Comparison of ENCODE assay signal across 8 cellular contexts in the genomic region with DNA sequence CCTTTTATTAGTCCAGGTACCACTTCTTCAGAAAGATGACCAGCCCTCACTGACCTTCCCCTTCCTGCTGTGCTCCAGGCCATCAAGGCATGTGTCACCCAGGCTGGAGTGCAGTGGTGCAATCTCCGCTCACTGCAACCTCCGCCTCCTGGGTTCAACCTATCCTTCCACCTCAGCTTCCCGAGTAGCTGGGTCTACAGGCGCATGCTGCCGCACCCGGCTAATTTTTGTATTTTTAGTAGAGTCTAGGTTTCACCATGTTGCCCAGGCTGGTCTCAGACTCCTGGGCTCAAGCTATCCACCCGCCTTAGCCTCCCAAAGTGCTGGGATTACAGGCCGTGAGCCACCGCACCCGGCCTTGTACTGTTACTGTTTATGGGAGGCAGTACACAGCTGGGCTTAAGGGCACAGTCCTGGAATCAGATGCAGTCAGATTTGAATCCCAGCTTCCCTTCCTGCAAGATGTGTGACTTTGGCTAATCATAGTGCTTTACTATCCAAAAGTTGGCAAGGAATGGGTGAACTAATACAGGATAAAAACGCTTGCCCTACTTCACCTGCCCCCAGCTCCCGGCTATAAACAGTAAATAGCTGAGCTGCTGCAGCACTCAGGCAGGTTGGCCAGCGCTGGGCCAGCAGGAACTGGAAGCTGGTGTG. TPM values are rescaled to one million over a fixed set of nuclear protein-coding genes. Genes with fewer than 3 reads are reported as not detected.
A peak's percentile ranks its signal among the peaks of the same experiment; 100 is the strongest.
DNase-seq lines count a peak whose midpoint lies in the region; ATAC-seq and TF ChIP-seq lines count a peak whose summit lies in the region.

No MANE protein-coding gene starts in this region.

- H3K4me1 Mint-ChIP-seq in CD14-positive monocyte (peaks cover 44% of the 10 kb centered on the region), endodermal cell (peaks cover 21% of the 10 kb centered on the region)

- 74 to 75% methylated on average over 10 to 13 of the region's 13 CpGs for WGBS in endodermal cell (ENCODE audit: insufficient coverage in 1 of 2, insufficient read length in 1 of 2), 2 experiments

- H3K36me3 Mint-ChIP-seq in CD14-positive monocyte (peaks cover 55 to 69% of the 10 kb centered on the region in 2 donors), endodermal cell (ENCODE audit: low read depth) (peaks cover 54% of the 10 kb centered on the region)

- DNase-seq in CD14-positive monocyte (ENCODE audit: low spot score), result peak; percentile 66
- DNase-seq in M059J (ENCODE audit: low read depth), result peak; percentile 33
- peak; percentile 61 for DNase-seq in endodermal cell
- DNase-seq in stimulated activated CD4-positive, alpha-beta T cell treated with anti-CD3 and anti-CD28 coated beads, Interleukin-12 subunit alpha, Interleukin-12 subunit beta, amount 100 ng/mL, for 4 hours, result no peak
- DNase-seq in stimulated activated CD4-positive, alpha-beta T cell treated with anti-CD3 and anti-CD28 coated beads, Interleukin-15, amount 100 ng/mL, for 24 hours, result no peak

- H3K4me3 Mint-ChIP-seq in CD14-positive monocyte (peak overlapping the region; percentile 86 to 94), endodermal cell (peak overlapping the region; percentile 57)

- no peaks in the 10 kb centered on the region for H3K27me3 ChIP-seq in endodermal cell (ENCODE audit: control insufficient read depth, insufficient read depth, low read length, poor library complexity, severe bottlenecking)
- H3K27me3 ChIP-seq in neural cell (ENCODE audit: insufficient read depth, low read depth, low read length), result no peaks in the 10 kb centered on the region

- no peaks in the 10 kb centered on the region for H3F3A ChIP-seq in neural cell (ENCODE audit: insufficient read depth, low read length, poor library complexity, severe bottlenecking)

- H3K4me3 ChIP-seq in endodermal cell (ENCODE audit: low read length) (peak overlapping the region; percentile 70), neural cell (ENCODE audit: low read length) (peak overlapping the region; percentile 54)

- H3K27ac Mint-ChIP-seq in CD14-positive monocyte (peak overlapping the region; percentile 95 to 99 (median 98)), endodermal cell (peak overlapping the region; percentile 95)

- no peak overlapping the region for H2AFZ ChIP-seq in neural cell (ENCODE audit: low read depth, low read length)

- H3K9me3 ChIP-seq in endodermal cell (ENCODE audit: control insufficient read depth, low read length), result no peaks in the 10 kb centered on the region
- H3K9me3 ChIP-seq in neural cell (ENCODE audit: low read length), result no peaks in the 10 kb centered on the region

- ATAC-seq in HG02610 (IDR thresholded peaks at IDR 0.05; ENCODE audit: unreplicated experiment) (no peak), HG02885 (IDR thresholded peaks at IDR 0.05; ENCODE audit: poor library complexity, unreplicated experiment) (no peak)

- H3K36me3 ChIP-seq in endodermal cell (ENCODE audit: control insufficient read depth, insufficient read depth, low read length) (peaks cover 74% of the 10 kb centered on the region), neural cell (ENCODE audit: insufficient read depth, low read length) (no peaks in the 10 kb centered on the region)

- H3K9ac ChIP-seq in endodermal cell (ENCODE audit: extremely low read depth, low read length, poor library complexity, severe bottlenecking) (peak overlapping the region; percentile 38), neural cell (ENCODE audit: low read length) (peak overlapping the region; percentile 9)

- no peak overlapping the region for H3K4me2 ChIP-seq in neural cell (ENCODE audit: low read length)

- TF ChIP-seq CTCF in CD14-positive monocyte (IDR thresholded peaks at IDR 0.05), result no peak
- TF ChIP-seq CTCF in endodermal cell (conservative IDR thresholded peaks at IDR 0.05), result no peak
- TF ChIP-seq CTCF in neural cell (IDR thresholded peaks at IDR 0.05; ENCODE audit: poor library complexity, severe bottlenecking), result no peak

- H3K9me2 ChIP-seq in neural cell (ENCODE audit: insufficient read depth, low read length), result no peaks in the 10 kb centered on the region

- peaks cover 18% of the 10 kb centered on the region for H3K4me1 ChIP-seq in endodermal cell (ENCODE audit: control insufficient read depth, insufficient read depth, low read length)

- H3K9me3 Mint-ChIP-seq in CD14-positive monocyte, result peaks cover 0 to 2% (median 0%) of the 10 kb centered on the region in 7 donors
- no peaks in the 10 kb centered on the region for H3K9me3 Mint-ChIP-seq in endodermal cell

- TF ChIP-seq RAD21 in neural cell (conservative IDR thresholded peaks at IDR 0.05), result no peak

- H4K20me1 ChIP-seq in neural cell (ENCODE audit: insufficient read depth), result no peaks in the 10 kb centered on the region

- TF ChIP-seq EP300 in neural cell (conservative IDR thresholded peaks at IDR 0.05; ENCODE audit: poor library complexity, severe bottlenecking), result no peak

- H3K27me3 Mint-ChIP-seq in CD14-positive monocyte (ENCODE audit: low read depth in 3 of 3) (no peaks in the 10 kb centered on the region), endodermal cell (ENCODE audit: insufficient read depth) (no peaks in the 10 kb centered on the region)

- H3K79me2 ChIP-seq in neural cell (replicated peaks; ENCODE audit: insufficient read depth, low read length), result no peaks in the 10 kb centered on the region

- intact Hi-C loops in CD14-positive monocyte (cut with micrococcal nuclease), result loop anchor here in 1 of 2 donors (5.0 to 10.0 kb wide), 2 partner anchors 90 to 142 kb away; partner anchors contain the start of genes ANKHD1 and TMCO6

- peak overlapping the region; percentile 53 for H3K27ac ChIP-seq in endodermal cell (ENCODE audit: low read depth, low read length)
- no peak overlapping the region for H3K27ac ChIP-seq in neural cell (ENCODE audit: low read length)

TF ChIP-seq in neural cell, 6 proteins besides CTCF, POLR2A, EP300 and RAD21:
- TF ChIP-seq REST (IDR thresholded peaks at IDR 0.05; ENCODE audit: borderline replicate concordance) (no peak), MXI1 (conservative IDR thresholded peaks at IDR 0.05; ENCODE audit: poor library complexity, severe bottlenecking) (no peak), SMC3 (conservative IDR thresholded peaks at IDR 0.05; ENCODE audit: poor library complexity) (no peak), EZH2 (IDR thresholded peaks at IDR 0.05; ENCODE audit: borderline replicate concordance, insufficient read depth, low read length, poor library complexity, severe bottlenecking) (no peak), POLR2AphosphoS5 (IDR thresholded peaks at IDR 0.05) (no peak), TAF1 (IDR thresholded peaks at IDR 0.05; ENCODE audit: low read depth) (no peak)
TF ChIP-seq in neural cell: peak in this region for 0.

RNA-seq across cellular contexts. Expression of gene EIF4EBP3, which starts 0.5 kb away (rescaled TPM):
- polyA plus RNA-seq in CD14-positive monocyte (10 to 100 TPM; 41.9 to 46.0 TPM), neural cell (1.0 TPM in 1 of 2 replicates, not detected in the other)
- total RNA-seq in M059J (2014; rRNA removed; shearing (Covaris generic)), result not detected in 2 replicates
- 1 to 10 TPM; 5.1 to 6.3 TPM for total RNA-seq in endodermal cell
- polyA plus RNA-seq in endodermal cell (2013, experiment 1 of 2), result 3.2 TPM
- polyA plus RNA-seq in endodermal cell (2013, experiment 2 of 2), result 3.7 TPM
- not detected in 2 replicates for polyA minus RNA-seq in neural cell

RNA-seq across cellular contexts. Expression of gene SRA1, which starts 10.3 kb away (rescaled TPM):
- polyA plus RNA-seq in CD14-positive monocyte (10 to 100 TPM; 72.4 to 80.8 TPM), neural cell (73.5 and 76.2 TPM in 2 replicates)
- 48.5 and 55.9 TPM in 2 replicates for total RNA-seq in M059J (2014; rRNA removed; shearing (Covaris generic))
- 10 to 100 TPM; 40.5 to 42.9 TPM for total RNA-seq in endodermal cell
- 31.3 TPM for polyA plus RNA-seq in endodermal cell (2013, experiment 1 of 2)
- 29.4 TPM for polyA plus RNA-seq in endodermal cell (2013, experiment 2 of 2)
- 38.3 and 44.6 TPM in 2 replicates for polyA minus RNA-seq in neural cell

RNA-seq across cellular contexts. Expression of gene APBB3, which starts 17.4 kb away (rescaled TPM):
- 1 to 10 TPM; 4.9 to 7.4 TPM for polyA plus RNA-seq in CD14-positive monocyte
- total RNA-seq in M059J (2014; rRNA removed; shearing (Covaris generic)), result 0.54 and 3.4 TPM in 2 replicates
- total RNA-seq in endodermal cell, result 10 to 100 TPM; 36.4 to 41.4 TPM
- 45.7 TPM for polyA plus RNA-seq in endodermal cell (2013, experiment 1 of 2)
- polyA plus RNA-seq in endodermal cell (2013, experiment 2 of 2), result 33.2 TPM
- polyA plus RNA-seq in neural cell, result 131 and 149 TPM in 2 replicates
- 77.4 and 81.7 TPM in 2 replicates for polyA minus RNA-seq in neural cell

RNA-seq across cellular contexts. Expression of gene SLC35A4, which starts 17.6 kb away (rescaled TPM):
- polyA plus RNA-seq in CD14-positive monocyte (10 to 100 TPM; 44.0 to 67.1 TPM), neural cell (8.1 and 8.8 TPM in 2 replicates)
- 29.4 and 33.5 TPM in 2 replicates for total RNA-seq in M059J (2014; rRNA removed; shearing (Covaris generic))
- total RNA-seq in endodermal cell, result 10 to 100 TPM; 61.6 to 68.9 TPM
- polyA plus RNA-seq in endodermal cell (2013, experiment 1 of 2), result 60.1 TPM
- 54.3 TPM for polyA plus RNA-seq in endodermal cell (2013, experiment 2 of 2)
- polyA minus RNA-seq in neural cell, result 7.5 and 11.3 TPM in 2 replicates

Comparison
In these comparisons a context has a peak if more than half of its experiments do, and no peak if none do; other contexts are left out.
1. DNase-seq: peak in CD14-positive monocyte (single experiment), M059J (single experiment) and endodermal cell (single experiment); none in stimulated activated CD4-positive, alpha-beta T cell treated with anti-CD3 and anti-CD28 coated beads, Interleukin-12 subunit alpha, Interleukin-12 subunit beta, amount 100 ng/mL, for 4 hours (single experiment) and stimulated activated CD4-positive, alpha-beta T cell treated with anti-CD3 and anti-CD28 coated beads, Interleukin-15, amount 100 ng/mL, for 24 hours (single experiment).